Comparison of ENCODE assay signal across 14 cellular contexts in the genomic region with DNA sequence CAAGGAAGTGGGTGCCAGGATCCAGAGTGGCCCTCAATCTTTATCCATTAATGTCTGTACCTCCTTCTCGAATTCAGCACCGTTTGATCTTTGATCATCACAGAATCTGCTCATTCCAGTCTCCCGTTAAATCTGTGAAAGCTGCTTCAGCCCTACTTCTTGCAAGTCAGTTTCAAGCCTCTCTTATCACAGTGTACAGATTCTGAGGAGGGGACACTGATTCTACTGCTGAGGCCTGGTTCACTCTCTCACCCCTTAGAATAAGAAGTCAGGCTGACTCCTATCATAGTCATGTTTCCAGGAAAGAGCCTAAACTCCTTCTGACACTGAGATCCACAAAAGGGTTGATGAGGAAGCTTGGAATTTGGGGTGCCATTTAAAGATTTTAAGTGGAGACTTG. TPM values are rescaled to one million over a fixed set of nuclear protein-coding genes. Genes with fewer than 3 reads are reported as not detected.
DNase-seq lines count a peak whose midpoint lies in the region; ATAC-seq and TF ChIP-seq lines count a peak whose summit lies in the region.
"Had no signal": no experiment of that assay in that cellular context is flagged by ENCODE, and none has a peak within 500 bp of the region (broad histone marks: within the 10 kb centered on the region; RNA-seq: fewer than 3 reads in every experiment).

No MANE protein-coding gene starts in this region.

- H3K27me3 ChIP-seq in left lung (no peaks in the 10 kb centered on the region), subcutaneous abdominal adipose tissue (ENCODE audit: control insufficient read depth in 5 of 5, insufficient read depth in 4 of 5, low read length in 5 of 5) (no peaks in the 10 kb centered on the region)

- H3K36me3 Mint-ChIP-seq in activated naive CD4-positive, alpha-beta T cell treated with anti-CD3 and anti-CD28 coated beads for 36 hours (ENCODE audit: low read depth): peaks cover 7% of the 10 kb centered on the region
- H3K36me3 Mint-ChIP-seq in activated naive CD4-positive, alpha-beta T cell treated with anti-CD3 and anti-CD28 coated beads, Interleukin-2, amount 10 ng/mL, durations not matched to agents 7 days and 5 days: peaks cover 22% of the 10 kb centered on the region
- H3K36me3 Mint-ChIP-seq in activated T-helper 17 cell treated with anti-CD3 and anti-CD28 coated beads, Interleukin-2, amount 50 U/mL, for 72 hours (ENCODE audit: low read depth): peaks cover 8% of the 10 kb centered on the region

- H3K4me1 Mint-ChIP-seq in activated naive CD4-positive, alpha-beta T cell treated with anti-CD3 and anti-CD28 coated beads for 36 hours (ENCODE audit: low read depth): peaks cover 75% of the 10 kb centered on the region
- peaks cover 54% of the 10 kb centered on the region for H3K4me1 Mint-ChIP-seq in activated naive CD4-positive, alpha-beta T cell treated with anti-CD3 and anti-CD28 coated beads, Interleukin-2, amount 10 ng/mL, durations not matched to agents 7 days and 5 days
- peaks cover 42% of the 10 kb centered on the region for H3K4me1 Mint-ChIP-seq in activated T-helper 17 cell treated with anti-CD3 and anti-CD28 coated beads, Interleukin-2, amount 50 U/mL, for 72 hours

- H3K27ac ChIP-seq in left lung (peak overlapping the region; percentile 26 to 71), subcutaneous abdominal adipose tissue (ENCODE audit: low read depth, low read length) (peak overlapping the region; percentile 68)

- H3K27ac Mint-ChIP-seq in activated naive CD4-positive, alpha-beta T cell treated with anti-CD3 and anti-CD28 coated beads for 36 hours: peak overlapping the region; percentile 68
- no peak overlapping the region for H3K27ac Mint-ChIP-seq in activated naive CD4-positive, alpha-beta T cell treated with anti-CD3 and anti-CD28 coated beads, Interleukin-2, amount 10 ng/mL, durations not matched to agents 7 days and 5 days
- H3K27ac Mint-ChIP-seq in activated T-helper 17 cell treated with anti-CD3 and anti-CD28 coated beads, Interleukin-2, amount 50 U/mL, for 72 hours: peak overlapping the region; percentile 55

- H3K4me1 ChIP-seq in left lung (peaks cover 33 to 78% of the 10 kb centered on the region in 2 donors), subcutaneous abdominal adipose tissue (ENCODE audit: control insufficient read depth in 5 of 5, insufficient read depth in 5 of 5, low read length in 5 of 5) (peaks cover 6 to 60% (median 50%) of the 10 kb centered on the region in 5 donors)

- H3K36me3 ChIP-seq in left lung (no peaks in the 10 kb centered on the region), subcutaneous abdominal adipose tissue (ENCODE audit: control insufficient read depth in 5 of 5, insufficient read depth in 5 of 5, low read length in 5 of 5) (no peaks in the 10 kb centered on the region)

- CTCF ChIA-PET in activated naive CD4-positive, alpha-beta T cell treated with anti-CD3 and anti-CD28 coated beads for 36 hours (lab: Charles Lee): interaction anchor here (0.8 kb wide), 1 partner anchor 35 kb away, joined by 3 read pairs; no protein-coding TSS in a partner anchor
- CTCF ChIA-PET in activated naive CD4-positive, alpha-beta T cell treated with anti-CD3 and anti-CD28 coated beads, Interleukin-2, amount 10 ng/mL, durations not matched to agents 7 days and 5 days (lab: Charles Lee): interaction anchor here (1.1 kb wide), 1 partner anchor 28 kb away, joined by 5 read pairs; no protein-coding TSS in a partner anchor

- H3K4me3 ChIP-seq in left lung (no peak overlapping the region), subcutaneous abdominal adipose tissue (ENCODE audit: low read depth in 1 of 5, low read length in 5 of 5) (no peak overlapping the region)
- H3K4me3 ChIP-seq: skin epidermis had no signal

- no peaks in the 10 kb centered on the region for H3K27me3 Mint-ChIP-seq in activated naive CD4-positive, alpha-beta T cell treated with anti-CD3 and anti-CD28 coated beads for 36 hours (ENCODE audit: low read depth)
- H3K27me3 Mint-ChIP-seq in activated naive CD4-positive, alpha-beta T cell treated with anti-CD3 and anti-CD28 coated beads, Interleukin-2, amount 10 ng/mL, durations not matched to agents 7 days and 5 days: no peaks in the 10 kb centered on the region
- H3K27me3 Mint-ChIP-seq in activated T-helper 17 cell treated with anti-CD3 and anti-CD28 coated beads, Interleukin-2, amount 50 U/mL, for 72 hours: no peaks in the 10 kb centered on the region

- intact Hi-C loops in activated naive CD4-positive, alpha-beta T cell treated with anti-CD3 and anti-CD28 coated beads for 36 hours (cut with micrococcal nuclease): loop anchor here (2.0 kb wide), 1 partner anchor 15 kb away; no protein-coding TSS in a partner anchor
- intact Hi-C loops in left lung (cut with DNase I): no loop called here

- H3K4me3 Mint-ChIP-seq in activated naive CD4-positive, alpha-beta T cell treated with anti-CD3 and anti-CD28 coated beads for 36 hours: no peak overlapping the region
- no peak overlapping the region for H3K4me3 Mint-ChIP-seq in activated naive CD4-positive, alpha-beta T cell treated with anti-CD3 and anti-CD28 coated beads, Interleukin-2, amount 10 ng/mL, durations not matched to agents 7 days and 5 days
- H3K4me3 Mint-ChIP-seq in activated T-helper 17 cell treated with anti-CD3 and anti-CD28 coated beads, Interleukin-2, amount 50 U/mL, for 72 hours: no peak overlapping the region

- H3K9me3 Mint-ChIP-seq in activated naive CD4-positive, alpha-beta T cell treated with anti-CD3 and anti-CD28 coated beads for 36 hours: no peaks in the 10 kb centered on the region
- no peaks in the 10 kb centered on the region for H3K9me3 Mint-ChIP-seq in activated naive CD4-positive, alpha-beta T cell treated with anti-CD3 and anti-CD28 coated beads, Interleukin-2, amount 10 ng/mL, durations not matched to agents 7 days and 5 days
- no peaks in the 10 kb centered on the region for H3K9me3 Mint-ChIP-seq in activated T-helper 17 cell treated with anti-CD3 and anti-CD28 coated beads, Interleukin-2, amount 50 U/mL, for 72 hours

- H3K9ac ChIP-seq in subcutaneous abdominal adipose tissue (ENCODE audit: low read length in 5 of 5): no peak overlapping the region

- no peak for ATAC-seq in activated T-helper 17 cell treated with anti-CD3 and anti-CD28 coated beads, Interleukin-2, amount 50 U/mL, for 72 hours (replicated peaks)
- no peak for ATAC-seq in left lung
- ATAC-seq: activated CD4-positive, CD25-positive, alpha-beta regulatory T cell treated with anti-CD3 and anti-CD28 coated beads, Interleukin-2, amount 50 U/mL, for 24 hours had no signal

- H3K9me3 ChIP-seq in left lung (no peaks in the 10 kb centered on the region), subcutaneous abdominal adipose tissue (ENCODE audit: control insufficient read depth in 5 of 5, low read length in 5 of 5) (no peaks in the 10 kb centered on the region)

- TF ChIP-seq CTCF in left lung (IDR thresholded peaks at IDR 0.05): no peak

- no peak for DNase-seq in activated naive CD4-positive, alpha-beta T cell treated with anti-CD3 and anti-CD28 coated beads for 36 hours
- no peak for DNase-seq in activated naive CD4-positive, alpha-beta T cell treated with anti-CD3 and anti-CD28 coated beads, Interleukin-2, amount 10 ng/mL, durations not matched to agents 7 days and 5 days
- DNase-seq in left lung: no peak
- DNase-seq in NCI-H446 treated with DMSO at 0.1 percent for 48 hours (lab: John Stamatoyannopoulos, UW): no peak
- no peak for DNase-seq in COLO829 (ENCODE audit: low spot score)
- DNase-seq in A172 (ENCODE audit: low spot score): no peak
- DNase-seq: DMS 273 treated with DMSO at 0.1 percent for 48 hours, kidney glomerular epithelial cell, MM.1S, NCI-H2171 had no signal

RNA-seq across cellular contexts. Expression of gene MAML2, which starts 39.0 kb away (rescaled TPM):
- 10 to 100 TPM; 26.6 to 28.1 TPM for total RNA-seq in activated naive CD4-positive, alpha-beta T cell treated with anti-CD3 and anti-CD28 coated beads for 36 hours
- 10 to 100 TPM; 11.2 to 17.4 TPM for total RNA-seq in activated T-helper 17 cell treated with anti-CD3 and anti-CD28 coated beads, Interleukin-2, amount 50 U/mL, for 72 hours
- total RNA-seq in left lung: 10 to 100 TPM; 18.7 to 24.7 TPM
- 2.1 TPM in 2 replicates for total RNA-seq in A172 (2014; rRNA removed; shearing (Covaris generic))
